Comparison of ENCODE assay signal across 20 cellular contexts in the genomic region with DNA sequence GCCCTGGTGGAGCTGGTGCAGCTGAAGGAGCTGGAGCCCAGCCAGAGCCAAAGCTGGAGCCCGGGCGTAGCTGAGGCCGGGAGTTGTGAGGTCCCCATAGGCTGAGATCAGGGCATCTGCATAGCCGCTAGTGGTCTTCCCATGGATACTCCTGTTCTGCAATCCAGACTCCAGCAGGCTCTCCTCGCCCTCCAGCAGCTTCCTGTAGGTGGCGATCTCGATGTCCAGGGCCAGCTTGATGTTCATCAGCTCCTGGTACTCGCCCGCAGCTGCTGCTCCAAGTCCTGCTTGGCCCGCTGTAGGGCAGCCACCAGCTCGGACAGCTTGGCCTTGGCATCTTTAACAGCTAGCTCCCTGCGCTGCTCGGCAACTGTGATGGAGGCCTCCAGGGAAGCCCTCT.
DNase-seq lines count a peak whose midpoint lies in the region.
"Had no signal": no experiment of that assay in that cellular context is flagged by ENCODE, and none has a peak within 500 bp of the region (broad histone marks: within the 10 kb centered on the region; RNA-seq: fewer than 3 reads in every experiment).

No MANE protein-coding gene starts in this region.

- H3K18ac ChIP-seq in mesenchymal stem cell (ENCODE audit: low read depth in 1 of 2, low read length in 2 of 2), result no peak overlapping the region

- H3K79me1 ChIP-seq in mesenchymal stem cell (replicated peaks; ENCODE audit: low read length, poor library complexity, severe bottlenecking), result no peaks in the 10 kb centered on the region

- no peak overlapping the region for H2BK120ac ChIP-seq in mesenchymal stem cell (ENCODE audit: low read depth, low read length)

- H3K4me3 ChIP-seq in mesenchymal stem cell (ENCODE audit: insufficient read depth in 1 of 2, low read depth in 1 of 2, low read length in 2 of 2), result no peak overlapping the region
- H3K4me3 ChIP-seq: body of pancreas, PC-9 had no signal

- H2BK12ac ChIP-seq in mesenchymal stem cell (ENCODE audit: low read length in 2 of 2), result no peak overlapping the region

- no peak overlapping the region for H3K9ac ChIP-seq in mesenchymal stem cell (ENCODE audit: low read length)

- no peak overlapping the region for H3K27ac ChIP-seq in mesenchymal stem cell (ENCODE audit: low read length, poor library complexity, severe bottlenecking)
- H3K27ac ChIP-seq: body of pancreas, PC-9 had no signal

- H3K36me3 ChIP-seq in mesenchymal stem cell (ENCODE audit: control insufficient read depth in 1 of 2, insufficient read depth in 2 of 2, low read depth in 1 of 2, low read length in 2 of 2), result no peaks in the 10 kb centered on the region

- WGBS in mesenchymal stem cell, result 81% methylated on average over 13 of the region's 13 CpGs

- H3K4me1 ChIP-seq in mesenchymal stem cell (ENCODE audit: control insufficient read depth, insufficient read depth, low read depth, low read length), result no peaks in the 10 kb centered on the region
- H3K4me1 ChIP-seq: body of pancreas had no signal

- H2AFZ ChIP-seq in mesenchymal stem cell (ENCODE audit: low read depth, low read length), result no peak overlapping the region
- H2AFZ ChIP-seq: PC-9 had no signal

- H3K14ac ChIP-seq in mesenchymal stem cell (ENCODE audit: low read length in 2 of 2), result no peak overlapping the region

- no peak overlapping the region for H4K91ac ChIP-seq in mesenchymal stem cell (ENCODE audit: low read length)

- peak overlapping the region; percentile 80 for H2BK15ac ChIP-seq in mesenchymal stem cell (ENCODE audit: low read depth, poor library complexity, severe bottlenecking)

- H3K4me2 ChIP-seq in mesenchymal stem cell (ENCODE audit: low read length, poor library complexity, severe bottlenecking), result no peak overlapping the region
- H3K4me2 ChIP-seq: PC-9 had no signal

- H4K8ac ChIP-seq in mesenchymal stem cell (ENCODE audit: low read length), result peak overlapping the region; percentile 60

- H3K23ac ChIP-seq in mesenchymal stem cell (ENCODE audit: low read length in 2 of 2), result no peak overlapping the region

- DNase-seq in Daoy (ENCODE audit: low read depth) (peak; percentile 71), HuH-7 (ENCODE audit: low spot score) (peak; percentile 17), SW480 (ENCODE audit: low spot score) (peak; percentile 8), mesenchymal stem cell (peak; percentile 1), NCI-H128 (lab: John Stamatoyannopoulos, UW; ENCODE audit: unreplicated experiment) (no peak), inferior parietal cortex (ENCODE audit: extremely low spot score) (no peak), SIG-M5 treated with dmso at 0.1 percent for 504 hours (lab: John Stamatoyannopoulos, UW; ENCODE audit: unreplicated experiment) (no peak)
- DNase-seq in activated CD4-positive, alpha-beta T cell treated with anti-CD3 and anti-CD28 coated beads for 1 hour, result no peak
- DNase-seq: activated CD4-positive, alpha-beta T cell treated with anti-CD3 and anti-CD28 coated beads for 48 hours; activated CD8-positive, alpha-beta memory T cell treated with anti-CD3 and anti-CD28 coated beads, Interleukin-2, amount 10 ng/mL, durations not matched to agents 7 days and 5 days; activated naive CD8-positive, alpha-beta T cell treated with anti-CD3 and anti-CD28 coated beads for 36 hours; head of caudate nucleus; naive thymus-derived CD4-positive, alpha-beta T cell; NCI-H1417; NCI-H2171 treated with DMSO at 0.1 percent for 48 hours; NCI-H748 treated with DMSO at 0.1 percent for 48 hours; PC-9; stimulated activated naive CD8-positive, alpha-beta T cell treated with anti-CD3 and anti-CD28 coated beads, Interleukin-15, Interleukin-2, amounts not matched to agents 100 U/mL and 50 U/mL, for 24 hours; T1000 had no signal

- H3K27me3 ChIP-seq in mesenchymal stem cell (ENCODE audit: control insufficient read depth in 1 of 2, insufficient read depth in 1 of 2, low read length in 2 of 2), result no peaks in the 10 kb centered on the region
- H3K27me3 ChIP-seq: body of pancreas had no signal

- H3K4ac ChIP-seq in mesenchymal stem cell (ENCODE audit: low read depth in 1 of 2, low read length in 2 of 2), result no peak overlapping the region

- H3K9me3 ChIP-seq in mesenchymal stem cell (ENCODE audit: control insufficient read depth, low read length), result no peaks in the 10 kb centered on the region
- H3K9me3 ChIP-seq: body of pancreas had no signal

- no peak overlapping the region for H2AK5ac ChIP-seq in mesenchymal stem cell (ENCODE audit: low read length, severe bottlenecking)

- no peak overlapping the region for H2BK5ac ChIP-seq in mesenchymal stem cell (ENCODE audit: low read depth, low read length, poor library complexity, severe bottlenecking)

Comparison
In these comparisons a context has a peak if more than half of its experiments do, and no peak if none do; other contexts are left out.
1. DNase-seq: peak in Daoy (single experiment), HuH-7 (single experiment), SW480 (single experiment) and mesenchymal stem cell (single experiment); none in activated CD4-positive, alpha-beta T cell treated with anti-CD3 and anti-CD28 coated beads for 1 hour (single experiment), NCI-H128 (single experiment), inferior parietal cortex (single experiment) and SIG-M5 treated with dmso at 0.1 percent for 504 hours (single experiment).